11 cellular contexts compared by ENCODE assay signal in genomic region chr12:125549836-125550235, GRCh38.
DNase-seq lines count a peak whose midpoint lies in the region; ATAC-seq and TF ChIP-seq lines count a peak whose summit lies in the region.
"Had no signal": no experiment of that assay in that cellular context is flagged by ENCODE, and none has a peak within 500 bp of the region (broad histone marks: within the 10 kb centered on the region; RNA-seq: fewer than 3 reads in every experiment).

No MANE protein-coding gene starts in this region.

- WGBS in IMR-90 (ENCODE audit: extremely low coverage in 2 of 2, insufficient read length in 1 of 2), 2 experiments = no CpG with 5 or more reads among the region's 4 CpGs
- WGBS in right lobe of liver (ENCODE audit: insufficient coverage, low coverage, low lambda C conversion rate, missing lambda C conversion rate) = 23% methylated on average over 3 of the region's 4 CpGs

- peak overlapping the region; percentile 55 for H2AK9ac ChIP-seq in IMR-90 (replicated peaks; ENCODE audit: low read depth, low read length, poor library complexity)

- H3K14ac ChIP-seq in IMR-90 (replicated peaks; ENCODE audit: low read depth, low read length) = no peak overlapping the region

- no peak overlapping the region for H2BK15ac ChIP-seq in IMR-90 (ENCODE audit: low read depth, low read length)

- TF ChIP-seq CTCF in IMR-90 (conservative IDR thresholded peaks at IDR 0.05; ENCODE audit: low read depth, low read length) (no peak), WTC11 (IDR thresholded peaks at IDR 0.05) (peak; percentile 98), right lobe of liver (IDR thresholded peaks at IDR 0.05) (peak; percentile 11 to 43 (median 26))

- no peak overlapping the region for H2BK120ac ChIP-seq in IMR-90 (ENCODE audit: low read depth, low read length)

- H3K4ac ChIP-seq in IMR-90 (ENCODE audit: low read depth, low read length) = no peak overlapping the region

- H3K36me3 ChIP-seq in IMR-90 (ENCODE audit: control insufficient read depth, insufficient read depth, low read length) (no peaks in the 10 kb centered on the region), right lobe of liver (no peaks in the 10 kb centered on the region)
- H3K36me3 ChIP-seq: neutrophil, stomach had no signal

- no TSS peak for BruUV-seq in IMR-90 (replicated peaks; lab: Mats Ljungman, UMichigan)

- POLR2A ChIA-PET in IMR-90 (lab: Charles Lee; ENCODE audit: unreplicated experiment) = no interaction called here
- POLR2A ChIA-PET in WTC11 (lab: Charles Lee) = no interaction called here

- H3K27me3 ChIP-seq in IMR-90 (ENCODE audit: control insufficient read depth, insufficient read depth, low read length) (no peaks in the 10 kb centered on the region), right lobe of liver (no peaks in the 10 kb centered on the region)
- H3K27me3 ChIP-seq: neutrophil, stomach had no signal

- no peak overlapping the region for H4K8ac ChIP-seq in IMR-90 (ENCODE audit: low read depth in 2 of 2, low read length in 2 of 2)

- no peak overlapping the region for H2AFZ ChIP-seq in IMR-90 (replicated peaks; ENCODE audit: low read length, poor library complexity)

- no peak overlapping the region for H3K56ac ChIP-seq in IMR-90 (ENCODE audit: extremely low read depth, insufficient read depth, low read length)

- no peak overlapping the region for H4K91ac ChIP-seq in IMR-90 (ENCODE audit: insufficient read depth, low read depth, low read length)

- no peaks in the 10 kb centered on the region for H3K79me1 ChIP-seq in IMR-90 (ENCODE audit: low read depth in 1 of 2, low read length in 2 of 2)

- H3K27me3 Mint-ChIP-seq in WTC11 (ENCODE audit: low read depth) = no peaks in the 10 kb centered on the region

- no peak overlapping the region for H3K4me3 Mint-ChIP-seq in WTC11

- CTCF ChIA-PET in IMR-90 (lab: Yijun Ruan, JAX) (no interaction called here), WTC11 (lab: Charles Lee) (interaction anchor here (0.6 to 1.6 kb wide), 14 partner anchors 10 to 221 kb away, joined by 3 to 7 read pairs (median 3); no protein-coding TSS in a partner anchor)

- H3K9me3 Mint-ChIP-seq in WTC11 = peaks cover 12% of the 10 kb centered on the region

- H3K4me1 ChIP-seq in IMR-90 (ENCODE audit: control insufficient read depth, insufficient read depth, low read length) (no peaks in the 10 kb centered on the region), right lobe of liver (no peaks in the 10 kb centered on the region)
- H3K4me1 ChIP-seq: stomach had no signal

- intact Hi-C loops in IMR-90 (cut with micrococcal nuclease) (no loop called here), right lobe of liver (cut with DNase I) (no loop called here)

- TF ChIP-seq POLR2A in IMR-90 (IDR thresholded peaks at IDR 0.05; ENCODE audit: low read depth, low read length) (no peak), right lobe of liver (IDR thresholded peaks at IDR 0.05) (no peak)

- dilution Hi-C loops in IMR-90 (cut with HindIII; ENCODE audit: low sequenced_read_pairs, unreplicated experiment) = no loop called here

- no peak overlapping the region for H3K27ac ChIP-seq in IMR-90 (ENCODE audit: insufficient read depth, low read length)
- H3K27ac ChIP-seq in right lobe of liver = no peak overlapping the region
- H3K27ac ChIP-seq: neutrophil, stomach had no signal

- peaks cover 12% of the 10 kb centered on the region for H3K36me3 Mint-ChIP-seq in WTC11

- no peak overlapping the region for H3K9ac ChIP-seq in IMR-90 (ENCODE audit: low read depth, low read length)

- no peak overlapping the region for H2BK20ac ChIP-seq in IMR-90 (ENCODE audit: low read depth, low read length)

- H2BK5ac ChIP-seq in IMR-90 (ENCODE audit: low read depth, low read length, poor library complexity, severe bottlenecking) = no peak overlapping the region

- H3K9me3 ChIP-seq in IMR-90 (ENCODE audit: control insufficient read depth, insufficient read depth, low read length) = peaks cover 30% of the 10 kb centered on the region
- H3K9me3 ChIP-seq in right lobe of liver = no peaks in the 10 kb centered on the region
- H3K9me3 ChIP-seq: neutrophil, stomach had no signal

- H4K20me1 ChIP-seq in IMR-90 (ENCODE audit: insufficient read depth, low read length) = no peaks in the 10 kb centered on the region

- no peaks in the 10 kb centered on the region for H3K9me1 ChIP-seq in IMR-90 (ENCODE audit: insufficient read depth, low read length)

- DNase-seq in ELF-1 (ENCODE audit: low read depth, low spot score) (peak; percentile 13), IMR-90 (no peak), WTC11 (ENCODE audit: low spot score) (peak; percentile 84), right lobe of liver (no peak), SK-N-DZ (ENCODE audit: low spot score) (no peak), NCI-H2107 (lab: John Stamatoyannopoulos, UW) (no peak)
- DNase-seq: stomach had no signal

- no peak overlapping the region; the same call in 1 of the 2 replicates for H3K27ac Mint-ChIP-seq in WTC11

- H2AK5ac ChIP-seq in IMR-90 (ENCODE audit: low read depth, low read length) = no peak overlapping the region

- in situ Hi-C loops in IMR-90 (cut with MboI; ENCODE audit: low sequenced_read_pairs) = no loop called here

- H3K23ac ChIP-seq in IMR-90 (ENCODE audit: low read depth, low read length) = no peak overlapping the region

- H3K18ac ChIP-seq in IMR-90 (ENCODE audit: low read depth, low read length) = no peak overlapping the region

- ATAC-seq in IMR-90 (ENCODE audit: low read depth) (no peak), WTC11 (peak; percentile 78), right lobe of liver (no peak), HG03469 (IDR thresholded peaks at IDR 0.05; ENCODE audit: unreplicated experiment) (no peak), HG03565 (IDR thresholded peaks at IDR 0.05; ENCODE audit: unreplicated experiment) (no peak)
- ATAC-seq: Right ventricle myocardium inferior had no signal

- 0 out of 2 replicates have a peak, but pooled peaks cover 5% of the 10 kb centered on the region for H3K4me1 Mint-ChIP-seq in WTC11

- TF ChIP-seq RAD21 in IMR-90 (IDR thresholded peaks at IDR 0.05; ENCODE audit: low read length) = no peak

- H4K5ac ChIP-seq in IMR-90 (ENCODE audit: low read depth, low read length) = no peak overlapping the region

- no peak overlapping the region for H3K4me3 ChIP-seq in IMR-90 (ENCODE audit: insufficient read depth, low read depth, low read length)
- no peak overlapping the region for H3K4me3 ChIP-seq in right lobe of liver
- H3K4me3 ChIP-seq: stomach had no signal

- H3K4me2 ChIP-seq in IMR-90 (ENCODE audit: low read depth, low read length) = no peak overlapping the region

TF ChIP-seq in IMR-90, 13 proteins besides CTCF, POLR2A, EP300 and RAD21 (continues in another document):
- TF ChIP-seq CEBPB (IDR thresholded peaks at IDR 0.05; ENCODE audit: low read depth, low read length) (no peak), SMC3 (IDR thresholded peaks at IDR 0.05; ENCODE audit: low read depth, low read length) (no peak), BHLHE40 (IDR thresholded peaks at IDR 0.05; ENCODE audit: low read depth, low read length) (no peak), USF2 (IDR thresholded peaks at IDR 0.05; ENCODE audit: low read depth, low read length) (no peak), MAZ (IDR thresholded peaks at IDR 0.05; ENCODE audit: borderline replicate concordance, low read depth, low read length) (no peak), ELK1 (IDR thresholded peaks at IDR 0.05; ENCODE audit: borderline replicate concordance, low read depth, low read length) (no peak), RCOR1 (IDR thresholded peaks at IDR 0.05; ENCODE audit: insufficient replicate concordance, low read length) (no peak)

TF ChIP-seq in WTC11, 78 proteins besides CTCF, POLR2A, EP300 and RAD21 (continues in another document):
- TF ChIP-seq FOXJ3 (CRISPR knock-in tag; IDR thresholded peaks at IDR 0.05; ENCODE audit: borderline replicate concordance) (no peak), HMGA2 (CRISPR knock-in tag; IDR thresholded peaks at IDR 0.05) (no peak), JUN (CRISPR knock-in tag; IDR thresholded peaks at IDR 0.05) (no peak), FOXK1 (CRISPR knock-in tag; IDR thresholded peaks at IDR 0.05) (no peak), ARID4B (CRISPR knock-in tag; IDR thresholded peaks at IDR 0.05; ENCODE audit: borderline replicate concordance) (no peak), E2F5 (CRISPR knock-in tag; IDR thresholded peaks at IDR 0.05) (no peak), SP1 (CRISPR knock-in tag; conservative IDR thresholded peaks at IDR 0.05) (no peak)

Comparison
In these comparisons a context has a peak if more than half of its experiments do, and no peak if none do; other contexts are left out.
1. DNase-seq: peak in ELF-1 (single experiment) and WTC11 (single experiment); none in IMR-90 (single experiment), right lobe of liver (0 of 3), SK-N-DZ (single experiment) and NCI-H2107 (single experiment).